Comparison of ENCODE assay signal across 8 cellular contexts in the genomic region with DNA sequence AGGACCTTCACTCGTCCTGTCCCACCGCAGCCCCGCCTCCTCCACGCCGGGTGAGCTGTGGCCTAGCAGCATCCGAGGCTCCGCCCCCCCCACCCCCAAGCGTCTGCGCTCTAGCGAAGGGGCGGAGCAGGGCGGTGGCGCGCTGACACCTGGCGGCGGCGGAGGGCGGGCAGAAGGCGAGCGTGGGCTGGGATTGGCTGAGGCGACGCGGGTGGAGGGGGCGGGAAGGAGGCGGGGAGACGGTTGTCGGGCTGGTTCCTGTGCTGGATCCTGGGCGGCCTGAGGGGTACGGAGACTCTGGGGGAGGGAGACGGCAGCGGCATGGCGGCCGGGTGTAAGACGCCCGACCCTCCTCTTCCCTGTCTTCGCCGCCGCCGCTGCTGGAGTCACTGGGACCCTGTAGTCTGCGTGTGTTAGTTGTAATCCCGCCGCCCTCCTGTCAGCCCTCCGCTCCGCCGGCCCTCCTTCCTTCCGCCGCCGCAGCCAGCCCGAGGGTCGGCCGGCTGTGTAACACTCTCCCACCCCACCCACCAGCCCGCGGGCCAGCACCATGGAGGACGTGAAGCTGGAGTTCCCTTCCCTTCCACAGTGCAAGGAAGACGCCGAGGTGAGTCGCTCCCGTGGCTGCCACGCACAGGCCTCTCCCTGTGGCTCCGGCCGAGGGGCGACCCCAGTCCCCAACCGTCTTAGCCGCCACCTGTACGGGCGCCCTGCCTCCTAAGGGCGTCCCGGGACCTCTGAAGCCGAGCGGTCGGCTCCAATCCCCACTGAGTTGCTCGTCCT. TPM values are rescaled to one million over a fixed set of nuclear protein-coding genes. Genes with fewer than 3 reads are reported as not detected.
DNase-seq lines count a peak whose midpoint lies in the region; ATAC-seq and TF ChIP-seq lines count a peak whose summit lies in the region.

STYX (plus strand) TSS at position 242 of the 783 bp plus-strand sequence; CDS start at position 551, 309 bp downstream.

- H3K9ac ChIP-seq in BLaER1 (peak within 1 kb of the TSS; percentile 87), colonic mucosa (ENCODE audit: low read depth in 2 of 2, low read length in 2 of 2) (peak within 1 kb of the TSS; percentile 92 to 93)

- H4K20me1 ChIP-seq in BLaER1 = peaks cover 17% of the 10 kb centered on the region

- intact Hi-C loops in colonic mucosa (cut with DNase I) = loop anchor here (10.0 kb wide), 1 partner anchor 55 kb away; no protein-coding TSS in a partner anchor

- H3K4me3 ChIP-seq in BLaER1 (peak within 1 kb of the TSS; percentile 80), colonic mucosa (peak within 1 kb of the TSS; percentile 92)

- ATAC-seq in GM19328 (IDR thresholded peaks at IDR 0.05; ENCODE audit: unreplicated experiment) (peak; percentile 95), HG03469 (IDR thresholded peaks at IDR 0.05; ENCODE audit: unreplicated experiment) (peak; percentile 90)

- peaks cover 66% of the 10 kb centered on the region for H3K36me3 ChIP-seq in BLaER1
- H3K36me3 ChIP-seq in colonic mucosa = peaks cover 5% of the 10 kb centered on the region

- peak within 1 kb of the TSS; percentile 89 for H3K4me2 ChIP-seq in BLaER1

- H3K27ac ChIP-seq in BLaER1 (peak within 1 kb of the TSS; percentile 87), colonic mucosa (peak within 1 kb of the TSS; percentile 77), layer of hippocampus (ENCODE audit: low read depth, low read length) (peak within 1 kb of the TSS; percentile 75)

- TF ChIP-seq CTCF in colonic mucosa (IDR thresholded peaks at IDR 0.05) = no peak

- no peaks in the 10 kb centered on the region for H3K27me3 ChIP-seq in BLaER1
- H3K27me3 ChIP-seq in colonic mucosa = no peaks in the 10 kb centered on the region
- H3K27me3 ChIP-seq in layer of hippocampus (ENCODE audit: control insufficient read depth, insufficient read depth, low read length) = no peaks in the 10 kb centered on the region

- H3K4me1 ChIP-seq in BLaER1 (peaks cover 19% of the 10 kb centered on the region), colonic mucosa (no peaks in the 10 kb centered on the region)

- peak; percentile 94 to 99 for DNase-seq in NCI-H526 (lab: John Stamatoyannopoulos, UW)
- peak; percentile 99 for DNase-seq in activated CD4-positive, alpha-beta T cell treated with anti-CD3 and anti-CD28 coated beads for 48 hours
- DNase-seq in colonic mucosa = peak; percentile 99
- DNase-seq in stimulated activated CD4-positive, alpha-beta T cell treated with anti-CD3 and anti-CD28 coated beads, Interleukin-1b, Interleukin-23, amount 100 ng/mL, for 24 hours (ENCODE audit: low read depth in 4 of 4, low spot score in 1 of 4) = peak; percentile 95 to 99 (median 97)

- H3K9me3 ChIP-seq in BLaER1 (0 out of 2 replicates have a peak, but pooled peaks cover 4% of the 10 kb centered on the region), colonic mucosa (no peaks in the 10 kb centered on the region)

RNA-seq across cellular contexts. Expression of gene STYX, which starts in this region (rescaled TPM):
- total RNA-seq in colonic mucosa = 10 to 100 TPM in 1 of 2 donors, 1 to 10 TPM in 1; 7.4 to 11.2 TPM

Comparison
In these comparisons a context has a peak if more than half of its experiments do, and no peak if none do; other contexts are left out.
1. Peak in every context shown above with its lines: DNase-seq, ATAC-seq, H3K4me3 ChIP-seq and H3K27ac ChIP-seq.